Comparison of ENCODE assay signal across 4 cellular contexts in the genomic region with DNA sequence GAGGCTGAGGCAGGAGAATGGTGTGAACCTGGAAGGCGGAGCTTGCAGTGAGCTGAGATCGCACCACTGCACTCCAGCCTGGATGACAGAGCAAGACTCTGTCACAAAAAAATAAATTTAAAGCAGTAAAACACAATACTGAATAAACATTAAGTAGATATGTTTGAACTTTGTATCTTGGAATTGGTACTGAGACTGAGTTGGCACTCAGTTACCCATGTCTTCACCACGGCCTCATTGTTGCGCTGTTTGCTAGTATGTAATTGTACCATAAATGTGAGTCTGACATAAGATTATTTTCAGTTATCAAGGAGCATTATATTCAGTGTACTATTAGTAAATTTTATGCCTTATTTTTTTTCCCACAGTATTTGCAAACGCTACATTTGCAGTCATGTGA. TPM values are rescaled to one million over a fixed set of nuclear protein-coding genes. Genes with fewer than 3 reads are reported as not detected.
"Had no signal": no experiment of that assay in that cellular context is flagged by ENCODE, and none has a peak within 500 bp of the region (broad histone marks: within the 10 kb centered on the region; RNA-seq: fewer than 3 reads in every experiment).

No MANE protein-coding gene starts in this region.

RNA-seq across cellular contexts. Expression of a gene that starts 24.1 kb away (rescaled TPM):
- total RNA-seq: LHCN-M2, M059J, MCF 10A, NCI-H460 had no signal
